16 cellular contexts compared by ENCODE assay signal in genomic region chr20:20482453-20482852, GRCh38.
DNase-seq lines count a peak whose midpoint lies in the region; TF ChIP-seq lines count a peak whose summit lies in the region.
"Had no signal": no experiment of that assay in that cellular context is flagged by ENCODE, and none has a peak within 500 bp of the region (broad histone marks: within the 10 kb centered on the region; RNA-seq: fewer than 3 reads in every experiment).

No MANE protein-coding gene starts in this region.

- TF ChIP-seq CTCF in epithelial cell of proximal tubule (conservative IDR thresholded peaks at IDR 0.05; ENCODE audit: low read depth, low read length) (no peak), progenitor cell of endocrine pancreas (IDR thresholded peaks at IDR 0.05; ENCODE audit: unreplicated experiment) (no peak)

- H3K36me3 Mint-ChIP-seq in activated CD4-positive, alpha-beta T cell treated with anti-CD3 and anti-CD28 coated beads, Interleukin-2, amount 10 ng/mL, durations not matched to agents 24 days and 14 days (ENCODE audit: low read depth) = peaks cover 42% of the 10 kb centered on the region
- H3K36me3 Mint-ChIP-seq in progenitor cell of endocrine pancreas (ENCODE audit: insufficient read depth) = peaks cover 21% of the 10 kb centered on the region

- no peak overlapping the region for H3K4me3 ChIP-seq in epithelial cell of proximal tubule (ENCODE audit: low read depth, low read length)
- H3K4me3 ChIP-seq: GM23248, HAP-1 had no signal

- no peak for DNase-seq in activated CD4-positive, alpha-beta T cell treated with anti-CD3 and anti-CD28 coated beads, Interleukin-2, amount 10 ng/mL, durations not matched to agents 24 days and 14 days
- DNase-seq in activated CD4-positive, alpha-beta T cell treated with anti-CD3 and anti-CD28 coated beads for 4 hours = no peak
- peak; percentile 13 for DNase-seq in HT-29 (ENCODE audit: low spot score)
- DNase-seq in epithelial cell of proximal tubule (ENCODE audit: low read depth) = peak; percentile 7
- DNase-seq in progenitor cell of endocrine pancreas (ENCODE audit: low spot score, unreplicated experiment) = no peak
- DNase-seq in NCI-H1092 (lab: John Stamatoyannopoulos, UW) = no peak
- no peak for DNase-seq in Kasumi-1 (lab: John Stamatoyannopoulos, UW)
- DNase-seq: Calu3; CD4-positive, alpha-beta memory T cell; GM23248; NCI-H187; NCI-H2107; NCI-H2227 treated with DMSO at 0.1 percent for 48 hours; NCI-H510A treated with DMSO at 0.1 percent for 48 hours; NCI-H774 had no signal

- peak overlapping the region; percentile 81 for H3K27ac Mint-ChIP-seq in activated CD4-positive, alpha-beta T cell treated with anti-CD3 and anti-CD28 coated beads, Interleukin-2, amount 10 ng/mL, durations not matched to agents 24 days and 14 days
- peak overlapping the region; percentile 71 for H3K27ac Mint-ChIP-seq in progenitor cell of endocrine pancreas
- H3K27ac Mint-ChIP-seq: CD4-positive, alpha-beta memory T cell had no signal

- no peaks in the 10 kb centered on the region for H3K27me3 Mint-ChIP-seq in activated CD4-positive, alpha-beta T cell treated with anti-CD3 and anti-CD28 coated beads, Interleukin-2, amount 10 ng/mL, durations not matched to agents 24 days and 14 days
- H3K27me3 Mint-ChIP-seq in progenitor cell of endocrine pancreas = no peaks in the 10 kb centered on the region
- H3K27me3 Mint-ChIP-seq: CD4-positive, alpha-beta memory T cell had no signal

- intact Hi-C loops in activated CD4-positive, alpha-beta T cell treated with anti-CD3 and anti-CD28 coated beads, Interleukin-2, amount 10 ng/mL, durations not matched to agents 24 days and 14 days (cut with micrococcal nuclease) = no loop called here

- peak overlapping the region; percentile 41 for H3K4me3 Mint-ChIP-seq in activated CD4-positive, alpha-beta T cell treated with anti-CD3 and anti-CD28 coated beads, Interleukin-2, amount 10 ng/mL, durations not matched to agents 24 days and 14 days
- no peak overlapping the region for H3K4me3 Mint-ChIP-seq in progenitor cell of endocrine pancreas (ENCODE audit: low read depth)
- H3K4me3 Mint-ChIP-seq: CD4-positive, alpha-beta memory T cell had no signal

- peaks cover 45% of the 10 kb centered on the region for H3K4me1 Mint-ChIP-seq in activated CD4-positive, alpha-beta T cell treated with anti-CD3 and anti-CD28 coated beads, Interleukin-2, amount 10 ng/mL, durations not matched to agents 24 days and 14 days
- H3K4me1 Mint-ChIP-seq in progenitor cell of endocrine pancreas (ENCODE audit: low read depth) = peaks cover 14% of the 10 kb centered on the region

- peaks cover 23% of the 10 kb centered on the region for H3K9me3 Mint-ChIP-seq in activated CD4-positive, alpha-beta T cell treated with anti-CD3 and anti-CD28 coated beads, Interleukin-2, amount 10 ng/mL, durations not matched to agents 24 days and 14 days
- peaks cover 5% of the 10 kb centered on the region for H3K9me3 Mint-ChIP-seq in progenitor cell of endocrine pancreas (ENCODE audit: low read depth)
- H3K9me3 Mint-ChIP-seq: CD4-positive, alpha-beta memory T cell had no signal

Comparison
In these comparisons a context has a peak if more than half of its experiments do, and no peak if none do; other contexts are left out.
1. DNase-seq: peak in HT-29 (single experiment) and epithelial cell of proximal tubule (single experiment); none in activated CD4-positive, alpha-beta T cell treated with anti-CD3 and anti-CD28 coated beads, Interleukin-2, amount 10 ng/mL, durations not matched to agents 24 days and 14 days (single experiment), activated CD4-positive, alpha-beta T cell treated with anti-CD3 and anti-CD28 coated beads for 4 hours (0 of 2), progenitor cell of endocrine pancreas (single experiment), NCI-H1092 (single experiment) and Kasumi-1 (0 of 2).